In genomic region chr7:135792866-135793265, GRCh38 we compare ENCODE assay signal across 15 cellular contexts. TPM values are rescaled to one million over a fixed set of nuclear protein-coding genes. Genes with fewer than 3 reads are reported as not detected.
DNase-seq lines count a peak whose midpoint lies in the region; ATAC-seq and TF ChIP-seq lines count a peak whose summit lies in the region.
"Had no signal": no experiment of that assay in that cellular context is flagged by ENCODE, and none has a peak within 500 bp of the region (broad histone marks: within the 10 kb centered on the region; RNA-seq: fewer than 3 reads in every experiment).

No MANE protein-coding gene starts in this region.

- no peak overlapping the region for H3K27ac ChIP-seq in endodermal cell (ENCODE audit: low read depth, low read length)
- H3K27ac ChIP-seq: C4-2B, GM23248 had no signal

- H3K9ac ChIP-seq in endodermal cell (ENCODE audit: extremely low read depth, low read length, poor library complexity, severe bottlenecking) = no peak overlapping the region
- H3K9ac ChIP-seq: GM23248 had no signal

- H3K4me3 Mint-ChIP-seq in endodermal cell = no peak overlapping the region
- H3K4me3 Mint-ChIP-seq: CD4-positive, alpha-beta memory T cell had no signal

- no peak for TF ChIP-seq CTCF in endodermal cell (conservative IDR thresholded peaks at IDR 0.05)

- H3K4me1 Mint-ChIP-seq in endodermal cell = no peaks in the 10 kb centered on the region

- peaks cover 9% of the 10 kb centered on the region for H3K9me3 Mint-ChIP-seq in endodermal cell

- H3K36me3 ChIP-seq in endodermal cell (ENCODE audit: control insufficient read depth, insufficient read depth, low read length) = no peaks in the 10 kb centered on the region
- H3K36me3 ChIP-seq: HAP-1 had no signal

- H3K4me3 ChIP-seq in endodermal cell (ENCODE audit: low read length) = no peak overlapping the region
- H3K4me3 ChIP-seq: GM23248, HAP-1 had no signal

- H3K27ac Mint-ChIP-seq in endodermal cell = no peak overlapping the region
- H3K27ac Mint-ChIP-seq: CD4-positive, alpha-beta memory T cell had no signal

- H3K27me3 ChIP-seq in endodermal cell (ENCODE audit: control insufficient read depth, insufficient read depth, low read length, poor library complexity, severe bottlenecking) = no peaks in the 10 kb centered on the region

- peak; percentile 1 for DNase-seq in MV-4-11 (lab: John Stamatoyannopoulos, UW)
- peak; percentile 23 for DNase-seq in endodermal cell
- DNase-seq in myocyte (ENCODE audit: low read depth) = peak; percentile 77
- DNase-seq in amniotic stem cell (lab: John Stamatoyannopoulos, UW) = no peak
- no peak for DNase-seq in AML-193 (lab: John Stamatoyannopoulos, UW)
- DNase-seq: ACHN; CD4-positive, alpha-beta memory T cell; DMS153; DMS79; GDM1 had no signal

- ATAC-seq in HG03280 (IDR thresholded peaks at IDR 0.05; ENCODE audit: unreplicated experiment) = no peak

- no peaks in the 10 kb centered on the region for H3K9me3 ChIP-seq in endodermal cell (ENCODE audit: control insufficient read depth, low read length)
- H3K9me3 ChIP-seq: HAP-1 had no signal

- H3K36me3 Mint-ChIP-seq in endodermal cell (ENCODE audit: low read depth) = no peaks in the 10 kb centered on the region
- H3K36me3 Mint-ChIP-seq: CD4-positive, alpha-beta memory T cell had no signal

- 91 to 96% methylated on average over 8 to 9 of the region's 9 CpGs for WGBS in endodermal cell (ENCODE audit: insufficient coverage in 1 of 2, insufficient read length in 1 of 2), 2 experiments

- no peaks in the 10 kb centered on the region for H3K4me1 ChIP-seq in endodermal cell (ENCODE audit: control insufficient read depth, insufficient read depth, low read length)
- H3K4me1 ChIP-seq: HAP-1 had no signal

- peaks cover 2% of the 10 kb centered on the region for H3K27me3 Mint-ChIP-seq in endodermal cell (ENCODE audit: insufficient read depth)

RNA-seq across cellular contexts. Expression of gene FAM180A, which starts 44.3 kb away (rescaled TPM):
- total RNA-seq in endodermal cell = not detected
- polyA plus RNA-seq in endodermal cell (2013, experiment 1 of 2) = not detected
- not detected for polyA plus RNA-seq in endodermal cell (2013, experiment 2 of 2)
- 2.6 and 3.1 TPM in 2 replicates for total RNA-seq in myocyte
- 5.7 TPM for polyA plus RNA-seq in myocyte (2012)
- total RNA-seq: CD4-positive, alpha-beta memory T cell; Daoy had no signal
- polyA plus RNA-seq: CD4-positive, alpha-beta memory T cell had no signal

Comparison
In these comparisons a context has a peak if more than half of its experiments do, and no peak if none do; other contexts are left out.
1. DNase-seq: peak in MV-4-11 (single experiment), endodermal cell (single experiment) and myocyte (single experiment); none in amniotic stem cell (single experiment) and AML-193 (0 of 2).